ENCODE assay signal across 33 cellular contexts in genomic region chr22:21677606-21678443, GRCh38. TPM values are rescaled to one million over a fixed set of nuclear protein-coding genes. Genes with fewer than 3 reads are reported as not detected.
DNase-seq lines count a peak whose midpoint lies in the region; ATAC-seq, FAIRE-seq and TF ChIP-seq lines count a peak whose summit lies in the region.
"Had no signal": no experiment of that assay in that cellular context is flagged by ENCODE, and none has a peak within 500 bp of the region (broad histone marks: within the 10 kb centered on the region; RNA-seq: fewer than 3 reads in every experiment).

No MANE protein-coding gene starts in this region.

- H3K4me1 ChIP-seq in HepG2 (ENCODE audit: insufficient read depth, low read length) (peaks cover 33% of the 10 kb centered on the region), foreskin keratinocyte (no peaks in the 10 kb centered on the region)
- H3K4me1 ChIP-seq: Peyer's patch, psoas muscle, SJCRH30, stomach had no signal

- in situ Hi-C loops in HepG2 (cut with HindIII; ENCODE audit: extremely low pct_ligation_motif_present, low pct_unique_long_range_greater_than_20kb): no loop called here

- no peaks in the 10 kb centered on the region for H4K20me1 ChIP-seq in HepG2 (ENCODE audit: insufficient read depth, low read length)

- DNase-seq in NCI-H146 (lab: John Stamatoyannopoulos, UW) (peak; percentile 32), NCI-H146 treated with DMSO at 0.1 percent for 48 hours (lab: John Stamatoyannopoulos, UW; ENCODE audit: unreplicated experiment) (no peak), COR-L47 (lab: John Stamatoyannopoulos, UW) (peak; percentile 84), HepG2 (ENCODE audit: low spot score) (peak; percentile 91), foreskin keratinocyte (no peak), retina (no peak)
- DNase-seq: activated CD4-positive, alpha-beta T cell treated with anti-CD3 and anti-CD28 coated beads, Interleukin-2, amount 50 U/mL, for 4 hours; activated CD4-positive, CD25-positive, alpha-beta regulatory T cell; anterior cingulate cortex; CD4-positive, CD25-positive, alpha-beta regulatory T cell; EL; endodermal cell; left colon; MV-4-11; NCI-H2029; NCI-H446 treated with DMSO at 0.1 percent for 48 hours; occipital lobe; Peyer's patch; psoas muscle; SJCRH30; stimulated activated CD8-positive, alpha-beta memory T cell treated with anti-CD3 and anti-CD28 coated beads, Interleukin-4, amount 100 ng/mL, for 48 hours; stomach; T1000; thyroid gland had no signal

- WGBS in HepG2 (ENCODE audit: low lambda C conversion rate): 33% methylated on average over 12 of the region's 15 CpGs

- TF ChIP-seq EP300 in HepG2 (IDR thresholded peaks at IDR 0.05; ENCODE audit: low read depth in 2 of 2, low read length in 2 of 2) (peak in 1 of 2 experiments; percentile 28; a peak in 1 of 4 replicates), HepG2 (CRISPR knock-in tag; IDR thresholded peaks at IDR 0.05; ENCODE audit: borderline replicate concordance) (peak; percentile 23; the same call in 1 of the 2 replicates)

- H3K4me3 ChIP-seq in HepG2 (replicated peaks in 1 of 3; ENCODE audit: insufficient read depth in 1 of 3, low read depth in 2 of 3, low read length in 3 of 3): peak overlapping the region in 2 of 3 experiments; percentile 43 to 62; a peak in 4 of 6 replicates
- H3K4me3 ChIP-seq: cardiac muscle cell, Peyer's patch, psoas muscle, SJCRH30, skin epidermis, stomach, thyroid gland had no signal

- CTCF ChIA-PET in HepG2 (lab: Yijun Ruan, JAX; ENCODE audit: low intra/inter-chr PET ratio, low total read pairs): no interaction called here

- peak; percentile 97 for ATAC-seq in HepG2
- ATAC-seq in foreskin keratinocyte: no peak
- ATAC-seq in GM18858 (IDR thresholded peaks at IDR 0.05; ENCODE audit: unreplicated experiment): no peak
- ATAC-seq: activated T-helper 17 cell treated with anti-CD3 and anti-CD28 coated beads, Interleukin-2, amount 50 U/mL, for 72 hours; esophagus mucosa; left colon; psoas muscle had no signal

- no peaks in the 10 kb centered on the region for H3K79me2 ChIP-seq in HepG2 (ENCODE audit: insufficient read depth, low read length)

- H3K27me3 ChIP-seq in HepG2 (ENCODE audit: control insufficient read depth in 1 of 2, insufficient read depth in 2 of 2, low read length in 2 of 2): no peaks in the 10 kb centered on the region; a peak in 1 of 5 replicates
- H3K27me3 ChIP-seq in foreskin keratinocyte: no peaks in the 10 kb centered on the region
- H3K27me3 ChIP-seq: cardiac muscle cell, Peyer's patch, SJCRH30, stomach, thyroid gland had no signal

- POLR2A ChIA-PET in HepG2 (lab: Yijun Ruan, JAX): interaction anchor here (0.9 to 1.6 kb wide), 4 partner anchors 11 to 23 kb away, joined by 4 to 27 read pairs (median 6); partner anchors contain the start of gene PPIL2

- H2AFZ ChIP-seq in HepG2 (ENCODE audit: low read length): no peak overlapping the region

- no peaks in the 10 kb centered on the region for H3K9me3 ChIP-seq in HepG2 (ENCODE audit: low read length)
- H3K9me3 ChIP-seq: Peyer's patch, psoas muscle, SJCRH30, stomach, thyroid gland had no signal

- no peak for TF ChIP-seq POLR2A in HepG2 (IDR thresholded peaks at IDR 0.05; ENCODE audit: insufficient read depth in 1 of 2, low read depth in 2 of 2, low read length in 2 of 2)

- peak; percentile 90 for FAIRE-seq in HepG2 (lab: Jason Lieb, UNC)
- FAIRE-seq: frontal cortex, GM12892 had no signal

- peak overlapping the region; percentile 27; the same call in 1 of the 2 replicates for H3K9ac ChIP-seq in HepG2 (ENCODE audit: insufficient read depth, low read depth, low read length)

- no TSS peak for BruUV-seq in HepG2 (replicated peaks; lab: Mats Ljungman, UMichigan)

- intact Hi-C loops in HepG2 (cut with micrococcal nuclease; ENCODE audit: unreplicated experiment): no loop called here

- H3K4me2 ChIP-seq in HepG2 (ENCODE audit: low read depth, low read length): peak overlapping the region; percentile 75

- no peak for TF ChIP-seq CTCF in VCaP (conservative IDR thresholded peaks at IDR 0.05)
- peak; percentile 51 for TF ChIP-seq CTCF in HepG2 (CRISPR knock-in tag; IDR thresholded peaks at IDR 0.05)
- no peak for TF ChIP-seq CTCF in foreskin keratinocyte (conservative IDR thresholded peaks at IDR 0.05)

- peak overlapping the region; percentile 55 for H3K27ac ChIP-seq in VCaP
- peak overlapping the region; percentile 58 for H3K27ac ChIP-seq in HepG2 (ENCODE audit: extremely low read length, insufficient read depth, low read length)
- H3K27ac ChIP-seq in foreskin keratinocyte: no peak overlapping the region
- H3K27ac ChIP-seq: cardiac muscle cell, Peyer's patch, psoas muscle, SJCRH30, skin epidermis, stomach, thyroid gland had no signal

- TF ChIP-seq RAD21 in HepG2 (CRISPR knock-in tag; IDR thresholded peaks at IDR 0.05): no peak

- peaks cover 15 to 54% of the 10 kb centered on the region in 2 experiments; a peak in 4 of 5 replicates for H3K36me3 ChIP-seq in HepG2 (replicated peaks in 1 of 2; ENCODE audit: control insufficient read depth in 1 of 2, insufficient read depth in 2 of 2, low read length in 2 of 2)

RNA-seq across cellular contexts. Expression of gene PPIL2, which starts 12.0 kb away (rescaled TPM):
- 31.6 and 31.9 TPM in 2 replicates for total RNA-seq in HepG2 (2016; rRNA removed; fragmentation: Illumina TruSeq; extraction: Trizol)
- total RNA-seq in HepG2 (2016; cell fraction: cytosol; rRNA removed; fragmentation: Illumina TruSeq; extraction: Trizol; ENCODE audit: low read depth): 9.2 and 10.5 TPM in 2 replicates
- total RNA-seq in HepG2 (2016; cell fraction: insoluble cytoplasmic fraction; rRNA removed; fragmentation: Illumina TruSeq; extraction: Trizol): 23.6 and 33.0 TPM in 2 replicates
- total RNA-seq in HepG2 (2016; cell fraction: membrane; rRNA removed; fragmentation: Illumina TruSeq; extraction: Trizol): 9.1 and 9.4 TPM in 2 replicates
- 42.7 and 45.7 TPM in 2 replicates for total RNA-seq in HepG2 (2016; cell fraction: nucleus; rRNA removed; fragmentation: Illumina TruSeq; extraction: Trizol)
- polyA plus RNA-seq in HepG2 (2011; rRNA removed): 56.1 and 59.4 TPM in 2 replicates
- polyA plus RNA-seq in HepG2 (2011; cell fraction: cytosol; rRNA removed): 22.8 and 28.5 TPM in 2 replicates
- 197 and 240 TPM in 2 replicates for polyA plus RNA-seq in HepG2 (2011; cell fraction: nucleus; rRNA removed)
- 26.0 and 29.4 TPM in 2 replicates for polyA plus RNA-seq in HepG2 (2012)
- polyA plus RNA-seq in HepG2 (2016; cell fraction: cytosol; fragmentation: Illumina TruSeq; extraction: Trizol; ENCODE audit: low read depth): 2.5 and 3.3 TPM in 2 replicates
- 30.7 and 39.2 TPM in 2 replicates for polyA plus RNA-seq in HepG2 (2016; cell fraction: insoluble cytoplasmic fraction; fragmentation: Illumina TruSeq; extraction: Trizol; ENCODE audit: low read depth)
- polyA plus RNA-seq in HepG2 (2016; cell fraction: membrane; fragmentation: Illumina TruSeq; extraction: Trizol; ENCODE audit: low read depth): 6.2 and 7.6 TPM in 2 replicates
- polyA plus RNA-seq in HepG2 (2016; cell fraction: nucleus; fragmentation: Illumina TruSeq; extraction: Trizol; ENCODE audit: insufficient read depth, low read depth): 66.3 and 80.1 TPM in 2 replicates
- polyA minus RNA-seq in HepG2 (2011; rRNA and poly(A)+ RNA removed; ENCODE audit: low replicate concordance): 22.5 and 39.0 TPM in 2 replicates
- polyA minus RNA-seq in HepG2 (2011; cell fraction: cytosol; rRNA and poly(A)+ RNA removed): 15.4 and 16.6 TPM in 2 replicates
- 108 and 114 TPM in 2 replicates for polyA minus RNA-seq in HepG2 (2011; cell fraction: nucleus; rRNA and poly(A)+ RNA removed)
- 29.0 and 31.3 TPM in 2 replicates for total RNA-seq in foreskin keratinocyte
- 20.6 and 22.6 TPM in 2 replicates for polyA plus RNA-seq in foreskin keratinocyte

RNA-seq across cellular contexts. Expression of gene SDF2L1, which starts 35.7 kb away (rescaled TPM):
- total RNA-seq in HepG2 (2016; rRNA removed; fragmentation: Illumina TruSeq; extraction: Trizol) (39.7 and 57.4 TPM in 2 replicates), foreskin keratinocyte (65.4 and 72.1 TPM in 2 replicates)
- total RNA-seq in HepG2 (2016; cell fraction: cytosol; rRNA removed; fragmentation: Illumina TruSeq; extraction: Trizol; ENCODE audit: low read depth): 33.2 and 40.3 TPM in 2 replicates
- 40.0 and 62.7 TPM in 2 replicates for total RNA-seq in HepG2 (2016; cell fraction: insoluble cytoplasmic fraction; rRNA removed; fragmentation: Illumina TruSeq; extraction: Trizol)
- 45.7 and 54.6 TPM in 2 replicates for total RNA-seq in HepG2 (2016; cell fraction: membrane; rRNA removed; fragmentation: Illumina TruSeq; extraction: Trizol)
- total RNA-seq in HepG2 (2016; cell fraction: nucleus; rRNA removed; fragmentation: Illumina TruSeq; extraction: Trizol): 34.2 and 40.4 TPM in 2 replicates
- polyA plus RNA-seq in HepG2 (2011; rRNA removed) (16.6 and 18.0 TPM in 2 replicates), foreskin keratinocyte (107 and 146 TPM in 2 replicates)
- 15.2 and 26.9 TPM in 2 replicates for polyA plus RNA-seq in HepG2 (2011; cell fraction: cytosol; rRNA removed)
- 10.9 and 11.0 TPM in 2 replicates for polyA plus RNA-seq in HepG2 (2011; cell fraction: nucleus; rRNA removed)
- 13.3 and 21.0 TPM in 2 replicates for polyA plus RNA-seq in HepG2 (2012)
- polyA plus RNA-seq in HepG2 (2016; cell fraction: cytosol; fragmentation: Illumina TruSeq; extraction: Trizol; ENCODE audit: low read depth): 42.3 and 50.0 TPM in 2 replicates
- polyA plus RNA-seq in HepG2 (2016; cell fraction: insoluble cytoplasmic fraction; fragmentation: Illumina TruSeq; extraction: Trizol; ENCODE audit: low read depth): 46.2 TPM in 2 replicates
- 43.9 and 48.5 TPM in 2 replicates for polyA plus RNA-seq in HepG2 (2016; cell fraction: membrane; fragmentation: Illumina TruSeq; extraction: Trizol; ENCODE audit: low read depth)
- 73.9 and 89.3 TPM in 2 replicates for polyA plus RNA-seq in HepG2 (2016; cell fraction: nucleus; fragmentation: Illumina TruSeq; extraction: Trizol; ENCODE audit: insufficient read depth, low read depth)
- polyA minus RNA-seq in HepG2 (2011; rRNA and poly(A)+ RNA removed; ENCODE audit: low replicate concordance): 24.5 and 32.2 TPM in 2 replicates
- polyA minus RNA-seq in HepG2 (2011; cell fraction: cytosol; rRNA and poly(A)+ RNA removed): 8.3 and 14.1 TPM in 2 replicates
- 2.6 and 5.5 TPM in 2 replicates for polyA minus RNA-seq in HepG2 (2011; cell fraction: nucleus; rRNA and poly(A)+ RNA removed)

RNA-seq across cellular contexts. Expression of gene CCDC116, which starts 45.3 kb away (rescaled TPM):
- total RNA-seq in HepG2 (2016; rRNA removed; fragmentation: Illumina TruSeq; extraction: Trizol) (0.33 TPM in 1 of 2 replicates, not detected in the other), foreskin keratinocyte (0.07 and 0.10 TPM in 2 replicates)
- total RNA-seq in HepG2 (2016; cell fraction: cytosol; rRNA removed; fragmentation: Illumina TruSeq; extraction: Trizol; ENCODE audit: low read depth): 0.09 TPM in 1 of 2 replicates, not detected in the other
- total RNA-seq in HepG2 (2016; cell fraction: insoluble cytoplasmic fraction; rRNA removed; fragmentation: Illumina TruSeq; extraction: Trizol): 0.13 and 0.15 TPM in 2 replicates
- total RNA-seq in HepG2 (2016; cell fraction: membrane; rRNA removed; fragmentation: Illumina TruSeq; extraction: Trizol): 0.28 TPM in 1 of 2 replicates, not detected in the other
- total RNA-seq in HepG2 (2016; cell fraction: nucleus; rRNA removed; fragmentation: Illumina TruSeq; extraction: Trizol): 0.19 and 0.28 TPM in 2 replicates
- polyA plus RNA-seq in HepG2 (2011; rRNA removed) (0.05 and 0.15 TPM in 2 replicates), foreskin keratinocyte (0.08 and 0.11 TPM in 2 replicates)
- 0.04 and 0.13 TPM in 2 replicates for polyA plus RNA-seq in HepG2 (2011; cell fraction: cytosol; rRNA removed)
- 0.78 and 0.79 TPM in 2 replicates for polyA plus RNA-seq in HepG2 (2011; cell fraction: nucleus; rRNA removed)
- polyA plus RNA-seq in HepG2 (2012): 0.05 and 0.15 TPM in 2 replicates
- 0.05 and 0.07 TPM in 2 replicates for polyA plus RNA-seq in HepG2 (2016; cell fraction: cytosol; fragmentation: Illumina TruSeq; extraction: Trizol; ENCODE audit: low read depth)
- polyA plus RNA-seq in HepG2 (2016; cell fraction: insoluble cytoplasmic fraction; fragmentation: Illumina TruSeq; extraction: Trizol; ENCODE audit: low read depth): 0.17 TPM in 1 of 2 replicates, not detected in the other
- polyA plus RNA-seq in HepG2 (2016; cell fraction: membrane; fragmentation: Illumina TruSeq; extraction: Trizol; ENCODE audit: low read depth): 0.16 TPM in 1 of 2 replicates, not detected in the other
- polyA plus RNA-seq in HepG2 (2016; cell fraction: nucleus; fragmentation: Illumina TruSeq; extraction: Trizol; ENCODE audit: insufficient read depth, low read depth): 0.64 and 0.97 TPM in 2 replicates
- polyA minus RNA-seq in HepG2 (2011; rRNA and poly(A)+ RNA removed; ENCODE audit: low replicate concordance): 0.07 and 0.12 TPM in 2 replicates
- not detected in 2 replicates for polyA minus RNA-seq in HepG2 (2011; cell fraction: cytosol; rRNA and poly(A)+ RNA removed)
- polyA minus RNA-seq in HepG2 (2011; cell fraction: nucleus; rRNA and poly(A)+ RNA removed): 0.39 and 0.50 TPM in 2 replicates
- total RNA-seq: A172; CD4-positive, CD25-positive, alpha-beta regulatory T cell; esophagus mucosa; frontal cortex; stomach had no signal
- polyA plus RNA-seq: CD4-positive, CD25-positive, alpha-beta regulatory T cell had no signal

RNA-seq across cellular contexts. Expression of gene YDJC, which starts 48.0 kb away (rescaled TPM):
- total RNA-seq in HepG2 (2016; rRNA removed; fragmentation: Illumina TruSeq; extraction: Trizol) (27.0 and 32.0 TPM in 2 replicates), foreskin keratinocyte (43.9 and 44.9 TPM in 2 replicates)
- 18.2 and 18.6 TPM in 2 replicates for total RNA-seq in HepG2 (2016; cell fraction: cytosol; rRNA removed; fragmentation: Illumina TruSeq; extraction: Trizol; ENCODE audit: low read depth)
- total RNA-seq in HepG2 (2016; cell fraction: insoluble cytoplasmic fraction; rRNA removed; fragmentation: Illumina TruSeq; extraction: Trizol): 28.2 and 30.6 TPM in 2 replicates
- 30.4 and 39.2 TPM in 2 replicates for total RNA-seq in HepG2 (2016; cell fraction: membrane; rRNA removed; fragmentation: Illumina TruSeq; extraction: Trizol)
- 14.3 and 16.0 TPM in 2 replicates for total RNA-seq in HepG2 (2016; cell fraction: nucleus; rRNA removed; fragmentation: Illumina TruSeq; extraction: Trizol)
- polyA plus RNA-seq in HepG2 (2011; rRNA removed) (15.3 and 19.9 TPM in 2 replicates), foreskin keratinocyte (63.5 and 65.7 TPM in 2 replicates)
- polyA plus RNA-seq in HepG2 (2011; cell fraction: cytosol; rRNA removed): 15.7 and 30.3 TPM in 2 replicates
- 42.4 and 43.1 TPM in 2 replicates for polyA plus RNA-seq in HepG2 (2011; cell fraction: nucleus; rRNA removed)
- polyA plus RNA-seq in HepG2 (2012): 10.8 and 14.7 TPM in 2 replicates
- polyA plus RNA-seq in HepG2 (2016; cell fraction: cytosol; fragmentation: Illumina TruSeq; extraction: Trizol; ENCODE audit: low read depth): 20.1 and 25.1 TPM in 2 replicates
- 30.6 and 33.5 TPM in 2 replicates for polyA plus RNA-seq in HepG2 (2016; cell fraction: insoluble cytoplasmic fraction; fragmentation: Illumina TruSeq; extraction: Trizol; ENCODE audit: low read depth)
- 32.1 and 32.9 TPM in 2 replicates for polyA plus RNA-seq in HepG2 (2016; cell fraction: membrane; fragmentation: Illumina TruSeq; extraction: Trizol; ENCODE audit: low read depth)
- 31.4 and 34.1 TPM in 2 replicates for polyA plus RNA-seq in HepG2 (2016; cell fraction: nucleus; fragmentation: Illumina TruSeq; extraction: Trizol; ENCODE audit: insufficient read depth, low read depth)
- polyA minus RNA-seq in HepG2 (2011; rRNA and poly(A)+ RNA removed; ENCODE audit: low replicate concordance): 24.6 and 29.4 TPM in 2 replicates
- 8.5 and 10.8 TPM in 2 replicates for polyA minus RNA-seq in HepG2 (2011; cell fraction: cytosol; rRNA and poly(A)+ RNA removed)
- polyA minus RNA-seq in HepG2 (2011; cell fraction: nucleus; rRNA and poly(A)+ RNA removed): 11.7 and 13.1 TPM in 2 replicates

RNA-seq across cellular contexts. Expression of gene YPEL1, which starts 57.8 kb away (rescaled TPM):
- total RNA-seq in HepG2 (2016; rRNA removed; fragmentation: Illumina TruSeq; extraction: Trizol) (0.21 and 0.33 TPM in 2 replicates), foreskin keratinocyte (0.14 TPM in 1 of 2 replicates, not detected in the other)
- total RNA-seq in HepG2 (2016; cell fraction: cytosol; rRNA removed; fragmentation: Illumina TruSeq; extraction: Trizol; ENCODE audit: low read depth): 0.97 and 1.2 TPM in 2 replicates
- total RNA-seq in HepG2 (2016; cell fraction: insoluble cytoplasmic fraction; rRNA removed; fragmentation: Illumina TruSeq; extraction: Trizol): 0.16 and 0.22 TPM in 2 replicates
- 0.77 and 1.3 TPM in 2 replicates for total RNA-seq in HepG2 (2016; cell fraction: membrane; rRNA removed; fragmentation: Illumina TruSeq; extraction: Trizol)
- total RNA-seq in HepG2 (2016; cell fraction: nucleus; rRNA removed; fragmentation: Illumina TruSeq; extraction: Trizol): 0.12 and 0.13 TPM in 2 replicates
- polyA plus RNA-seq in HepG2 (2011; rRNA removed) (1.9 and 2.5 TPM in 2 replicates), foreskin keratinocyte (0.03 TPM in 1 of 2 replicates, not detected in the other)
- polyA plus RNA-seq in HepG2 (2011; cell fraction: cytosol; rRNA removed): 0.96 and 1.0 TPM in 2 replicates
- 1.5 and 1.6 TPM in 2 replicates for polyA plus RNA-seq in HepG2 (2011; cell fraction: nucleus; rRNA removed)
- 0.58 and 1.1 TPM in 2 replicates for polyA plus RNA-seq in HepG2 (2012)
- 0.79 and 1.7 TPM in 2 replicates for polyA plus RNA-seq in HepG2 (2016; cell fraction: cytosol; fragmentation: Illumina TruSeq; extraction: Trizol; ENCODE audit: low read depth)
- polyA plus RNA-seq in HepG2 (2016; cell fraction: insoluble cytoplasmic fraction; fragmentation: Illumina TruSeq; extraction: Trizol; ENCODE audit: low read depth): 0.34 and 0.50 TPM in 2 replicates
- polyA plus RNA-seq in HepG2 (2016; cell fraction: membrane; fragmentation: Illumina TruSeq; extraction: Trizol; ENCODE audit: low read depth): 1.0 and 1.3 TPM in 2 replicates
- polyA plus RNA-seq in HepG2 (2016; cell fraction: nucleus; fragmentation: Illumina TruSeq; extraction: Trizol; ENCODE audit: insufficient read depth, low read depth): 0.42 and 0.67 TPM in 2 replicates
- polyA minus RNA-seq in HepG2 (2011; rRNA and poly(A)+ RNA removed; ENCODE audit: low replicate concordance): 0.72 and 0.86 TPM in 2 replicates
- 0.69 and 0.70 TPM in 2 replicates for polyA minus RNA-seq in HepG2 (2011; cell fraction: cytosol; rRNA and poly(A)+ RNA removed)
- 0.77 and 1.6 TPM in 2 replicates for polyA minus RNA-seq in HepG2 (2011; cell fraction: nucleus; rRNA and poly(A)+ RNA removed)

Comparison
In these comparisons a context has a peak if more than half of its experiments do, and no peak if none do; other contexts are left out.
1. DNase-seq: peak in NCI-H146 (single experiment), COR-L47 (single experiment) and HepG2 (single experiment); none in NCI-H146 treated with DMSO at 0.1 percent for 48 hours (single experiment), foreskin keratinocyte (0 of 2) and retina (single experiment).